19 cellular contexts compared by ENCODE assay signal in genomic region chrX:2313864-2314646, GRCh38.
DNase-seq lines count a peak whose midpoint lies in the region; ATAC-seq, FAIRE-seq and TF ChIP-seq lines count a peak whose summit lies in the region.
"Had no signal": no experiment of that assay in that cellular context is flagged by ENCODE, and none has a peak within 500 bp of the region (broad histone marks: within the 10 kb centered on the region; RNA-seq: fewer than 3 reads in every experiment).

No MANE protein-coding gene starts in this region.

- H3K27ac Mint-ChIP-seq in endodermal cell, result no peak overlapping the region
- H3K27ac Mint-ChIP-seq: B cell; CD4-positive, alpha-beta T cell had no signal

- peak; percentile 100 for FAIRE-seq in HTR-8/SVneo (lab: Jason Lieb, UNC)
- FAIRE-seq: G401.6 had no signal

- no TSS peak for BruUV-seq in A673 (replicated peaks; lab: Mats Ljungman, UMichigan)

- H3K4me2 ChIP-seq in parathyroid adenoma (ENCODE audit: low read length), result no peak overlapping the region

- intact Hi-C loops in A673 (cut with micrococcal nuclease; ENCODE audit: unreplicated experiment) (no loop called here), body of pancreas (cut with DNase I) (no loop called here)

- CTCF ChIA-PET in A673 (lab: Charles Lee), result no interaction called here

- no peak overlapping the region for H3K4me3 Mint-ChIP-seq in endodermal cell
- H3K4me3 Mint-ChIP-seq: B cell; CD4-positive, alpha-beta T cell had no signal

- H3K36me3 ChIP-seq in A673 (ENCODE audit: insufficient read depth, low read length, poor library complexity, severe bottlenecking) (no peaks in the 10 kb centered on the region), endodermal cell (ENCODE audit: control insufficient read depth, insufficient read depth, low read length) (no peaks in the 10 kb centered on the region), parathyroid adenoma (ENCODE audit: control insufficient read depth, insufficient read depth, low read length) (no peaks in the 10 kb centered on the region), body of pancreas (replicated peaks in 1 of 2; ENCODE audit: insufficient read depth in 1 of 2, low read depth in 2 of 2) (no peaks in the 10 kb centered on the region)

- 90% methylated on average over 1 of the region's 1 CpG; no CpG with 5 or more reads in 1 of the 2 experiments for WGBS in endodermal cell (ENCODE audit: insufficient coverage in 1 of 2, insufficient read length in 1 of 2), 2 experiments
- WGBS in body of pancreas, 2 donors, result 63 to 70% methylated on average over 1 of the region's 1 CpG

- no peak overlapping the region for H3K4me3 ChIP-seq in A673 (ENCODE audit: low read depth, low read length, poor library complexity, severe bottlenecking)
- no peak overlapping the region for H3K4me3 ChIP-seq in endodermal cell (ENCODE audit: low read length)
- H3K4me3 ChIP-seq in parathyroid adenoma (ENCODE audit: low read depth, low read length), result no peak overlapping the region
- H3K4me3 ChIP-seq in body of pancreas, result no peak overlapping the region

- TF ChIP-seq CTCF in A673 (conservative IDR thresholded peaks at IDR 0.05; ENCODE audit: low read depth, low read length), result no peak
- TF ChIP-seq CTCF in endodermal cell (conservative IDR thresholded peaks at IDR 0.05), result no peak
- TF ChIP-seq CTCF in parathyroid adenoma (IDR thresholded peaks at IDR 0.05), result no peak
- TF ChIP-seq CTCF in body of pancreas (IDR thresholded peaks at IDR 0.05), result no peak

- H2AFZ ChIP-seq in parathyroid adenoma, result no peak overlapping the region

- no peaks in the 10 kb centered on the region for H3K4me1 ChIP-seq in A673 (ENCODE audit: insufficient read depth, low read length, poor library complexity, severe bottlenecking)
- no peaks in the 10 kb centered on the region for H3K4me1 ChIP-seq in endodermal cell (ENCODE audit: control insufficient read depth, insufficient read depth, low read length)
- peaks cover 3% of the 10 kb centered on the region for H3K4me1 ChIP-seq in parathyroid adenoma
- peaks cover 10% of the 10 kb centered on the region for H3K4me1 ChIP-seq in body of pancreas

- TF ChIP-seq POLR2A in body of pancreas (IDR thresholded peaks at IDR 0.05), result no peak

- H3K9me3 Mint-ChIP-seq in endodermal cell, result peaks cover 15% of the 10 kb centered on the region

- no peak for ATAC-seq in body of pancreas

- H3K9ac ChIP-seq in endodermal cell (ENCODE audit: extremely low read depth, low read length, poor library complexity, severe bottlenecking) (no peak overlapping the region), parathyroid adenoma (no peak overlapping the region)

- no peaks in the 10 kb centered on the region for H3K79me2 ChIP-seq in parathyroid adenoma

- H3K9me3 ChIP-seq in A673 (ENCODE audit: low read depth, low read length, poor library complexity, severe bottlenecking) (no peaks in the 10 kb centered on the region), endodermal cell (ENCODE audit: control insufficient read depth, low read length) (peaks cover 8% of the 10 kb centered on the region), parathyroid adenoma (ENCODE audit: control insufficient read depth, low read length) (no peaks in the 10 kb centered on the region), body of pancreas (no peaks in the 10 kb centered on the region)

- H3K27me3 ChIP-seq in A673 (replicated peaks; ENCODE audit: insufficient read depth, low read depth, low read length, poor library complexity) (no peaks in the 10 kb centered on the region), endodermal cell (ENCODE audit: control insufficient read depth, insufficient read depth, low read length, poor library complexity, severe bottlenecking) (no peaks in the 10 kb centered on the region), parathyroid adenoma (ENCODE audit: control insufficient read depth, insufficient read depth, low read length) (no peaks in the 10 kb centered on the region), body of pancreas (no peaks in the 10 kb centered on the region)

- peaks cover 16% of the 10 kb centered on the region for H3K4me1 Mint-ChIP-seq in endodermal cell

- H3K27ac ChIP-seq in A673 (ENCODE audit: low read depth, low read length, poor library complexity, severe bottlenecking) (no peak overlapping the region), endodermal cell (ENCODE audit: low read depth, low read length) (no peak overlapping the region), parathyroid adenoma (peak overlapping the region; percentile 83), caudate nucleus (ENCODE audit: low read depth, low read length) (no peak overlapping the region), body of pancreas (no peak overlapping the region)

- POLR2A ChIA-PET in A673 (lab: Charles Lee; ENCODE audit: low non-redundant PET), result no interaction called here

- peaks cover 4% of the 10 kb centered on the region for H3K36me3 Mint-ChIP-seq in endodermal cell (ENCODE audit: low read depth)

- DNase-seq in A673 (ENCODE audit: low spot score) (peak; percentile 17), HTR-8/SVneo (ENCODE audit: insufficient read length, low spot score) (no peak), endodermal cell (peak; percentile 11), caudate nucleus (lab: John Stamatoyannopoulos, UW) (no peak), NCI-H187 treated with DMSO at 0.1 percent for 48 hours (lab: John Stamatoyannopoulos, UW) (no peak), body of pancreas (no peak), DMS114 treated with DMSO at 0.1 percent for 48 hours (lab: John Stamatoyannopoulos, UW; ENCODE audit: unreplicated experiment) (no peak)
- DNase-seq: 8988T; C1 segment of cervical spinal cord; Calu3; CD4-positive, alpha-beta T cell; DMS153; DMS79 treated with DMSO at 0.1 percent for 48 hours; EL; H7; KG1 had no signal

- no peaks in the 10 kb centered on the region for H3K27me3 Mint-ChIP-seq in endodermal cell (ENCODE audit: insufficient read depth)
- H3K27me3 Mint-ChIP-seq: B cell; CD4-positive, alpha-beta T cell had no signal

Comparison
In these comparisons a context has a peak if more than half of its experiments do, and no peak if none do; other contexts are left out.
1. DNase-seq: peak in A673 (single experiment) and endodermal cell (single experiment); none in HTR-8/SVneo (single experiment), caudate nucleus (0 of 61), NCI-H187 treated with DMSO at 0.1 percent for 48 hours (single experiment), body of pancreas (0 of 4) and DMS114 treated with DMSO at 0.1 percent for 48 hours (single experiment).